ENCODE assay signal across 1 cellular context in the genomic region with DNA sequence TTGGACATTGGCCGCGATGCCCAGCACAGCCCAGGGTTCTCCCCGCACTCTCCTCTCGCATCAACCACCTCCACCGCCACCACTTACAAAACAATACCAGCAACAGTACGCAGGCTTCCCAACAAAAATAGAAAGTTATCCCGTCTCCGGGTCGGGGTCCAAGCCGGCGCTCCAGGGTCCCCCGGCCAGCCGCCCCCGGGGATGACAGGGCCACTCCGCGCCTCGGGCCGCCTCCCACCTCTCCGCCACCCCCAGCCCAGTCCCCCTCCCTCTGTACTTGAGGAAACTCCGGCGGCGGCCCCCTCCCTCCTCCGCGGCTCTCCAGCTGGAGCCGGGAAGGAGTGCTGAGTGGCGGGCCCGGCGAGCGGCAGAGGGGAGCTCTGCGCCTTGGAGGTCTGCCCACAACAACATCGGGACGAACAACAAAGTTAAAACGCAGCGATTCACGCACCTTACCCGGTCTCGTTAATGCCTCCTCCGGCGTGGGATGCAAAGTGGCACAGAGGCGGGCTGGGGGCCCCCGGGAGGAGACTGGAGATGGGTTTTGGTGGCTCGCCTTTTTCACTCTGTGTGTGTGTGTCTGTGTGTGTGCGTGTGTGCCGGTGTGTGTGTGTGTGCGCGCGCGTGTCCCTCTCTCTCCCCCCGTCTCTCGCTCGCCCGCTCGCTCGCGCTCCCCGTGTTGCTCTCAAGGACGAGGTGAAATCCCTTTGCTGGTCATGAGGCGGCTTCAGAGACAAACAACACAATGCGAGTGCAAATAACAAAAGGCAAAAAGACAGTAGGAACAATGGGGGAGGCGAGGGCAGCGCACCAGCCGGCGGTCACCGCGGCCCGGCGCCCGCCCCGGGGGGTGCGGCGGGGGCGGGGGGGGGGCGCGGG.
TF ChIP-seq lines count a peak whose summit lies in the region.

No MANE protein-coding gene starts in this region.

TF ChIP-seq in WTC11, 78 proteins besides CTCF, POLR2A, EP300 and RAD21 (continued from another document):
- TF ChIP-seq, protein P1, sequence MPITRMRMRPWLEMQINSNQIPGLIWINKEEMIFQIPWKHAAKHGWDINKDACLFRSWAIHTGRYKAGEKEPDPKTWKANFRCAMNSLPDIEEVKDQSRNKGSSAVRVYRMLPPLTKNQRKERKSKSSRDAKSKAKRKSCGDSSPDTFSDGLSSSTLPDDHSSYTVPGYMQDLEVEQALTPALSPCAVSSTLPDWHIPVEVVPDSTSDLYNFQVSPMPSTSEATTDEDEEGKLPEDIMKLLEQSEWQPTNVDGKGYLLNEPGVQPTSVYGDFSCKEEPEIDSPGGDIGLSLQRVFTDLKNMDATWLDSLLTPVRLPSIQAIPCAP (CRISPR knock-in tag; IDR thresholded peaks at IDR 0.05): no peak
- TF ChIP-seq SP1 (CRISPR knock-in tag; conservative IDR thresholded peaks at IDR 0.05): no peak
- TF ChIP-seq, protein P2, sequence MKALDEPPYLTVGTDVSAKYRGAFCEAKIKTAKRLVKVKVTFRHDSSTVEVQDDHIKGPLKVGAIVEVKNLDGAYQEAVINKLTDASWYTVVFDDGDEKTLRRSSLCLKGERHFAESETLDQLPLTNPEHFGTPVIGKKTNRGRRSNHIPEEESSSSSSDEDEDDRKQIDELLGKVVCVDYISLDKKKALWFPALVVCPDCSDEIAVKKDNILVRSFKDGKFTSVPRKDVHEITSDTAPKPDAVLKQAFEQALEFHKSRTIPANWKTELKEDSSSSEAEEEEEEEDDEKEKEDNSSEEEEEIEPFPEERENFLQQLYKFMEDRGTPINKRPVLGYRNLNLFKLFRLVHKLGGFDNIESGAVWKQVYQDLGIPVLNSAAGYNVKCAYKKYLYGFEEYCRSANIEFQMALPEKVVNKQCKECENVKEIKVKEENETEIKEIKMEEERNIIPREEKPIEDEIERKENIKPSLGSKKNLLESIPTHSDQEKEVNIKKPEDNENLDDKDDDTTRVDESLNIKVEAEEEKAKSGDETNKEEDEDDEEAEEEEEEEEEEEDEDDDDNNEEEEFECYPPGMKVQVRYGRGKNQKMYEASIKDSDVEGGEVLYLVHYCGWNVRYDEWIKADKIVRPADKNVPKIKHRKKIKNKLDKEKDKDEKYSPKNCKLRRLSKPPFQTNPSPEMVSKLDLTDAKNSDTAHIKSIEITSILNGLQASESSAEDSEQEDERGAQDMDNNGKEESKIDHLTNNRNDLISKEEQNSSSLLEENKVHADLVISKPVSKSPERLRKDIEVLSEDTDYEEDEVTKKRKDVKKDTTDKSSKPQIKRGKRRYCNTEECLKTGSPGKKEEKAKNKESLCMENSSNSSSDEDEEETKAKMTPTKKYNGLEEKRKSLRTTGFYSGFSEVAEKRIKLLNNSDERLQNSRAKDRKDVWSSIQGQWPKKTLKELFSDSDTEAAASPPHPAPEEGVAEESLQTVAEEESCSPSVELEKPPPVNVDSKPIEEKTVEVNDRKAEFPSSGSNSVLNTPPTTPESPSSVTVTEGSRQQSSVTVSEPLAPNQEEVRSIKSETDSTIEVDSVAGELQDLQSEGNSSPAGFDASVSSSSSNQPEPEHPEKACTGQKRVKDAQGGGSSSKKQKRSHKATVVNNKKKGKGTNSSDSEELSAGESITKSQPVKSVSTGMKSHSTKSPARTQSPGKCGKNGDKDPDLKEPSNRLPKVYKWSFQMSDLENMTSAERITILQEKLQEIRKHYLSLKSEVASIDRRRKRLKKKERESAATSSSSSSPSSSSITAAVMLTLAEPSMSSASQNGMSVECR (CRISPR knock-in tag; IDR thresholded peaks at IDR 0.05; ENCODE audit: borderline replicate concordance): peak; percentile 26; the same call in 1 of the 2 replicates
- TF ChIP-seq PRRX2 (CRISPR knock-in tag; IDR thresholded peaks at IDR 0.05): no peak
- TF ChIP-seq TCF7 (CRISPR knock-in tag; IDR thresholded peaks at IDR 0.05; ENCODE audit: low read depth): no peak
- no peak for TF ChIP-seq NR3C1 (CRISPR knock-in tag; conservative IDR thresholded peaks at IDR 0.05; ENCODE audit: low read depth)
- TF ChIP-seq, protein P3, sequence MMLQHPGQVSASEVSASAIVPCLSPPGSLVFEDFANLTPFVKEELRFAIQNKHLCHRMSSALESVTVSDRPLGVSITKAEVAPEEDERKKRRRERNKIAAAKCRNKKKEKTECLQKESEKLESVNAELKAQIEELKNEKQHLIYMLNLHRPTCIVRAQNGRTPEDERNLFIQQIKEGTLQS (CRISPR knock-in tag; conservative IDR thresholded peaks at IDR 0.05): no peak
- TF ChIP-seq, protein P4, sequence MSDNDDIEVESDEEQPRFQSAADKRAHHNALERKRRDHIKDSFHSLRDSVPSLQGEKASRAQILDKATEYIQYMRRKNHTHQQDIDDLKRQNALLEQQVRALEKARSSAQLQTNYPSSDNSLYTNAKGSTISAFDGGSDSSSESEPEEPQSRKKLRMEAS (CRISPR knock-in tag; IDR thresholded peaks at IDR 0.05): 0 out of 2 replicates have a peak, but pooled peaks have one; percentile 23
- TF ChIP-seq KAT7 (CRISPR knock-in tag; IDR thresholded peaks at IDR 0.05; ENCODE audit: borderline replicate concordance): peak; percentile 88; the same call in 1 of the 2 replicates
- TF ChIP-seq HMGA2 (CRISPR knock-in tag; IDR thresholded peaks at IDR 0.05): no peak
- TF ChIP-seq SMAD3 (CRISPR knock-in tag; IDR thresholded peaks at IDR 0.05; ENCODE audit: borderline replicate concordance): no peak
- TF ChIP-seq, protein P5, sequence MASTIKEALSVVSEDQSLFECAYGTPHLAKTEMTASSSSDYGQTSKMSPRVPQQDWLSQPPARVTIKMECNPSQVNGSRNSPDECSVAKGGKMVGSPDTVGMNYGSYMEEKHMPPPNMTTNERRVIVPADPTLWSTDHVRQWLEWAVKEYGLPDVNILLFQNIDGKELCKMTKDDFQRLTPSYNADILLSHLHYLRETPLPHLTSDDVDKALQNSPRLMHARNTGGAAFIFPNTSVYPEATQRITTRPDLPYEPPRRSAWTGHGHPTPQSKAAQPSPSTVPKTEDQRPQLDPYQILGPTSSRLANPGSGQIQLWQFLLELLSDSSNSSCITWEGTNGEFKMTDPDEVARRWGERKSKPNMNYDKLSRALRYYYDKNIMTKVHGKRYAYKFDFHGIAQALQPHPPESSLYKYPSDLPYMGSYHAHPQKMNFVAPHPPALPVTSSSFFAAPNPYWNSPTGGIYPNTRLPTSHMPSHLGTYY (CRISPR knock-in tag; IDR thresholded peaks at IDR 0.05): no peak
- no peak for TF ChIP-seq ZNF396 (CRISPR knock-in tag; IDR thresholded peaks at IDR 0.05; ENCODE audit: borderline replicate concordance)
- TF ChIP-seq, protein P6, sequence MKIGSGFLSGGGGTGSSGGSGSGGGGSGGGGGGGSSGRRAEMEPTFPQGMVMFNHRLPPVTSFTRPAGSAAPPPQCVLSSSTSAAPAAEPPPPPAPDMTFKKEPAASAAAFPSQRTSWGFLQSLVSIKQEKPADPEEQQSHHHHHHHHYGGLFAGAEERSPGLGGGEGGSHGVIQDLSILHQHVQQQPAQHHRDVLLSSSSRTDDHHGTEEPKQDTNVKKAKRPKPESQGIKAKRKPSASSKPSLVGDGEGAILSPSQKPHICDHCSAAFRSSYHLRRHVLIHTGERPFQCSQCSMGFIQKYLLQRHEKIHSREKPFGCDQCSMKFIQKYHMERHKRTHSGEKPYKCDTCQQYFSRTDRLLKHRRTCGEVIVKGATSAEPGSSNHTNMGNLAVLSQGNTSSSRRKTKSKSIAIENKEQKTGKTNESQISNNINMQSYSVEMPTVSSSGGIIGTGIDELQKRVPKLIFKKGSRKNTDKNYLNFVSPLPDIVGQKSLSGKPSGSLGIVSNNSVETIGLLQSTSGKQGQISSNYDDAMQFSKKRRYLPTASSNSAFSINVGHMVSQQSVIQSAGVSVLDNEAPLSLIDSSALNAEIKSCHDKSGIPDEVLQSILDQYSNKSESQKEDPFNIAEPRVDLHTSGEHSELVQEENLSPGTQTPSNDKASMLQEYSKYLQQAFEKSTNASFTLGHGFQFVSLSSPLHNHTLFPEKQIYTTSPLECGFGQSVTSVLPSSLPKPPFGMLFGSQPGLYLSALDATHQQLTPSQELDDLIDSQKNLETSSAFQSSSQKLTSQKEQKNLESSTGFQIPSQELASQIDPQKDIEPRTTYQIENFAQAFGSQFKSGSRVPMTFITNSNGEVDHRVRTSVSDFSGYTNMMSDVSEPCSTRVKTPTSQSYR (CRISPR knock-in tag; IDR thresholded peaks at IDR 0.05): no peak
- no peak for TF ChIP-seq ZNF232 (CRISPR knock-in tag; IDR thresholded peaks at IDR 0.05)
- TF ChIP-seq, protein P7, sequence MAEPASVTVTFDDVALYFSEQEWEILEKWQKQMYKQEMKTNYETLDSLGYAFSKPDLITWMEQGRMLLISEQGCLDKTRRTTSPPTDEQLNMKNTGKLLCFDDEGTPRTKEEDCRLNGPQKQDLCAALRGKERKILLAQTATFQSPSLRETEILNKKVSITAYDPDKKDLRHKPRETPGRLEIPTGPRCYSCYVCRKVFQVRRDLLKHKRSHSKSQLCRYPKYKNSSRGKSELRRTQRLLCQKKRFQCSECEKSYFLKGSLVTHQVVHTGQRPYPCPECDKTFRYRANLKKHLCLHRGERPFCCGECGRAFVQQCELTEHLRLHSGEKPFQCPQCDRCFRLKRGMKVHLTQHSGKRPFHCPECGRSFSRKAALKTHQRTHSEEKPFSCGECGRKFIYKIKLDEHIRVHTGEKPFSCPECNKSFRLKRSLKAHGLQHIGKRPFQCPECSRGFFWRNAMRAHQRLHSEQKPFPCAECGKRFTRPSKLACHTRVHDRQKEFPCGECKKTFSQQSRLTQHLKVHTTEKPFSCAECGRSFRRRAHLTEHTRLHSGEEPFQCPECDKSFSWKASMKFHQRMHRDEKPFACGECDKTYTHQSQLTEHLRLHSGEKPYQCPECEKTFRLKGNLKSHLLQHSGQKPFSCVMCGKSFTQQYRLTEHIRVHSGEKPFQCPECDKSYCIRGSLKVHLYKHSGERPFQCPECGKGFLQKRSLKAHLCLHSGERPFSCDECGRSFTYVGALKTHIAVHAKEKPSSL (CRISPR knock-in tag; conservative IDR thresholded peaks at IDR 0.05): no peak
- no peak for TF ChIP-seq MXD4 (CRISPR knock-in tag; IDR thresholded peaks at IDR 0.05; ENCODE audit: borderline replicate concordance)
- 0 out of 2 replicates have a peak, but pooled peaks have one; percentile 45 for TF ChIP-seq TEAD1 (CRISPR knock-in tag; IDR thresholded peaks at IDR 0.05)
- no peak for TF ChIP-seq IRF2 (CRISPR knock-in tag; IDR thresholded peaks at IDR 0.05; ENCODE audit: borderline replicate concordance, low read depth)
- TF ChIP-seq TEAD4 (CRISPR knock-in tag; IDR thresholded peaks at IDR 0.05): no peak
- TF ChIP-seq, protein P8, sequence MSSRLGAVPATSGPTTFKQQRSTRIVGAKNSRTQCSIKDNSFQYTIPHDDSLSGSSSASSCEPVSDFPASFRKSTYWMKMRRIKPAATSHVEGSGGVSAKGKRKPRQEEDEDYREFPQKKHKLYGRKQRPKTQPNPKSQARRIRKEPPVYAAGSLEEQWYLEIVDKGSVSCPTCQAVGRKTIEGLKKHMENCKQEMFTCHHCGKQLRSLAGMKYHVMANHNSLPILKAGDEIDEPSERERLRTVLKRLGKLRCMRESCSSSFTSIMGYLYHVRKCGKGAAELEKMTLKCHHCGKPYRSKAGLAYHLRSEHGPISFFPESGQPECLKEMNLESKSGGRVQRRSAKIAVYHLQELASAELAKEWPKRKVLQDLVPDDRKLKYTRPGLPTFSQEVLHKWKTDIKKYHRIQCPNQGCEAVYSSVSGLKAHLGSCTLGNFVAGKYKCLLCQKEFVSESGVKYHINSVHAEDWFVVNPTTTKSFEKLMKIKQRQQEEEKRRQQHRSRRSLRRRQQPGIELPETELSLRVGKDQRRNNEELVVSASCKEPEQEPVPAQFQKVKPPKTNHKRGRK (CRISPR knock-in tag; IDR thresholded peaks at IDR 0.05; ENCODE audit: borderline replicate concordance): no peak
- no peak for TF ChIP-seq ZNF263 (CRISPR knock-in tag; IDR thresholded peaks at IDR 0.05; ENCODE audit: low read depth)
- TF ChIP-seq, protein P9, sequence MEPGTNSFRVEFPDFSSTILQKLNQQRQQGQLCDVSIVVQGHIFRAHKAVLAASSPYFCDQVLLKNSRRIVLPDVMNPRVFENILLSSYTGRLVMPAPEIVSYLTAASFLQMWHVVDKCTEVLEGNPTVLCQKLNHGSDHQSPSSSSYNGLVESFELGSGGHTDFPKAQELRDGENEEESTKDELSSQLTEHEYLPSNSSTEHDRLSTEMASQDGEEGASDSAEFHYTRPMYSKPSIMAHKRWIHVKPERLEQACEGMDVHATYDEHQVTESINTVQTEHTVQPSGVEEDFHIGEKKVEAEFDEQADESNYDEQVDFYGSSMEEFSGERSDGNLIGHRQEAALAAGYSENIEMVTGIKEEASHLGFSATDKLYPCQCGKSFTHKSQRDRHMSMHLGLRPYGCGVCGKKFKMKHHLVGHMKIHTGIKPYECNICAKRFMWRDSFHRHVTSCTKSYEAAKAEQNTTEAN (CRISPR knock-in tag; IDR thresholded peaks at IDR 0.05): peak; percentile 93
- no peak for TF ChIP-seq MYBL2 (CRISPR knock-in tag; IDR thresholded peaks at IDR 0.05)
- TF ChIP-seq, protein P10, sequence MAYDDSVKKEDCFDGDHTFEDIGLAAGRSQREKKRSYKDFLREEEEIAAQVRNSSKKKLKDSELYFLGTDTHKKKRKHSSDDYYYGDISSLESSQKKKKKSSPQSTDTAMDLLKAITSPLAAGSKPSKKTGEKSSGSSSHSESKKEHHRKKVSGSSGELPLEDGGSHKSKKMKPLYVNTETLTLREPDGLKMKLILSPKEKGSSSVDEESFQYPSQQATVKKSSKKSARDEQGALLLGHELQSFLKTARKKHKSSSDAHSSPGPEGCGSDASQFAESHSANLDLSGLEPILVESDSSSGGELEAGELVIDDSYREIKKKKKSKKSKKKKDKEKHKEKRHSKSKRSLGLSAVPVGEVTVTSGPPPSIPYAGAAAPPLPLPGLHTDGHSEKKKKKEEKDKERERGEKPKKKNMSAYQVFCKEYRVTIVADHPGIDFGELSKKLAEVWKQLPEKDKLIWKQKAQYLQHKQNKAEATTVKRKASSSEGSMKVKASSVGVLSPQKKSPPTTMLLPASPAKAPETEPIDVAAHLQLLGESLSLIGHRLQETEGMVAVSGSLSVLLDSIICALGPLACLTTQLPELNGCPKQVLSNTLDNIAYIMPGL (CRISPR knock-in tag; IDR thresholded peaks at IDR 0.05): peak; percentile 81
- TF ChIP-seq NFE2L1 (CRISPR knock-in tag; IDR thresholded peaks at IDR 0.05): no peak
- TF ChIP-seq NFYB (CRISPR knock-in tag; conservative IDR thresholded peaks at IDR 0.05; ENCODE audit: low read depth): no peak
- no peak for TF ChIP-seq ZNF219 (CRISPR knock-in tag; IDR thresholded peaks at IDR 0.05; ENCODE audit: borderline replicate concordance)
- TF ChIP-seq, protein P11, sequence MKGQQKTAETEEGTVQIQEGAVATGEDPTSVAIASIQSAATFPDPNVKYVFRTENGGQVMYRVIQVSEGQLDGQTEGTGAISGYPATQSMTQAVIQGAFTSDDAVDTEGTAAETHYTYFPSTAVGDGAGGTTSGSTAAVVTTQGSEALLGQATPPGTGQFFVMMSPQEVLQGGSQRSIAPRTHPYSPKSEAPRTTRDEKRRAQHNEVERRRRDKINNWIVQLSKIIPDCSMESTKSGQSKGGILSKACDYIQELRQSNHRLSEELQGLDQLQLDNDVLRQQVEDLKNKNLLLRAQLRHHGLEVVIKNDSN (CRISPR knock-in tag; IDR thresholded peaks at IDR 0.05): no peak
- TF ChIP-seq ZNF416 (CRISPR knock-in tag; IDR thresholded peaks at IDR 0.05): no peak
- TF ChIP-seq ZNF423 (CRISPR knock-in tag; IDR thresholded peaks at IDR 0.05): no peak
- TF ChIP-seq FOXP1 (CRISPR knock-in tag; IDR thresholded peaks at IDR 0.05; ENCODE audit: borderline replicate concordance): peak; percentile 24; the same call in 1 of the 2 replicates
